Comparison of ENCODE assay signal across 1 cellular context in genomic region chr2:20182241-20182931, GRCh38.
TF ChIP-seq lines count a peak whose summit lies in the region.

No MANE protein-coding gene starts in this region.

TF ChIP-seq in K562, 482 proteins besides CTCF, POLR2A, EP300 and RAD21 (continued from another document and continues in another):
- TF ChIP-seq, protein P1, sequence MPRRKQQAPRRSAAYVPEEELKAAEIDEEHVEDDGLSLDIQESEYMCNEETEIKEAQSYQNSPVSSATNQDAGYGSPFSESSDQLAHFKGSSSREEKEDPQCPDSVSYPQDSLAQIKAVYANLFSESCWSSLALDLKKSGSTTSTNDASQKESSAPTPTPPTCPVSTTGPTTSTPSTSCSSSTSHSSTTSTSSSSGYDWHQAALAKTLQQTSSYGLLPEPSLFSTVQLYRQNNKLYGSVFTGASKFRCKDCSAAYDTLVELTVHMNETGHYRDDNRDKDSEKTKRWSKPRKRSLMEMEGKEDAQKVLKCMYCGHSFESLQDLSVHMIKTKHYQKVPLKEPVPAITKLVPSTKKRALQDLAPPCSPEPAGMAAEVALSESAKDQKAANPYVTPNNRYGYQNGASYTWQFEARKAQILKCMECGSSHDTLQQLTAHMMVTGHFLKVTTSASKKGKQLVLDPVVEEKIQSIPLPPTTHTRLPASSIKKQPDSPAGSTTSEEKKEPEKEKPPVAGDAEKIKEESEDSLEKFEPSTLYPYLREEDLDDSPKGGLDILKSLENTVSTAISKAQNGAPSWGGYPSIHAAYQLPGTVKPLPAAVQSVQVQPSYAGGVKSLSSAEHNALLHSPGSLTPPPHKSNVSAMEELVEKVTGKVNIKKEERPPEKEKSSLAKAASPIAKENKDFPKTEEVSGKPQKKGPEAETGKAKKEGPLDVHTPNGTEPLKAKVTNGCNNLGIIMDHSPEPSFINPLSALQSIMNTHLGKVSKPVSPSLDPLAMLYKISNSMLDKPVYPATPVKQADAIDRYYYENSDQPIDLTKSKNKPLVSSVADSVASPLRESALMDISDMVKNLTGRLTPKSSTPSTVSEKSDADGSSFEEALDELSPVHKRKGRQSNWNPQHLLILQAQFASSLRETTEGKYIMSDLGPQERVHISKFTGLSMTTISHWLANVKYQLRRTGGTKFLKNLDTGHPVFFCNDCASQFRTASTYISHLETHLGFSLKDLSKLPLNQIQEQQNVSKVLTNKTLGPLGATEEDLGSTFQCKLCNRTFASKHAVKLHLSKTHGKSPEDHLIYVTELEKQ (CRISPR knock-in tag; IDR thresholded peaks at IDR 0.05): no peak
- TF ChIP-seq MTA3 (IDR thresholded peaks at IDR 0.05; ENCODE audit: borderline replicate concordance) (0 out of 2 replicates have a peak, but pooled peaks have one; percentile 46), MYBL2 (IDR thresholded peaks at IDR 0.05; ENCODE audit: low read depth) (no peak), MYBL2 (CRISPR knock-in tag; IDR thresholded peaks at IDR 0.05; ENCODE audit: borderline replicate concordance) (no peak), ZBTB5 (IDR thresholded peaks at IDR 0.05) (no peak), ILF3 (IDR thresholded peaks at IDR 0.05; ENCODE audit: borderline replicate concordance) (no peak), ZNF316 (IDR thresholded peaks at IDR 0.05) (peak; percentile 76), ARID2 (IDR thresholded peaks at IDR 0.05) (no peak), KDM2B (CRISPR knock-in tag; IDR thresholded peaks at IDR 0.05) (no peak), KDM5B (IDR thresholded peaks at IDR 0.05; ENCODE audit: insufficient replicate concordance, low read depth, low read length) (peak; percentile 34), FOSL1 (tag; conservative IDR thresholded peaks at IDR 0.05) (peak; percentile 93), ZNF830 (CRISPR knock-in tag; IDR thresholded peaks at IDR 0.05) (no peak), TRIM28 (IDR thresholded peaks at IDR 0.05) (no peak), TEAD1 (CRISPR knock-in tag; IDR thresholded peaks at IDR 0.05) (no peak), ZNF586 (CRISPR knock-in tag; conservative IDR thresholded peaks at IDR 0.05) (no peak), ZBTB2 (IDR thresholded peaks at IDR 0.05) (no peak), ZNF699 (CRISPR knock-in tag; IDR thresholded peaks at IDR 0.05; ENCODE audit: insufficient replicate concordance) (no peak), ZNF431 (CRISPR knock-in tag; IDR thresholded peaks at IDR 0.05) (no peak), ZNF764 (CRISPR knock-in tag; IDR thresholded peaks at IDR 0.05; ENCODE audit: low read depth) (no peak), XRCC3 (IDR thresholded peaks at IDR 0.05) (no peak), FOXJ3 (CRISPR knock-in tag; IDR thresholded peaks at IDR 0.05) (no peak), RBM25 (IDR thresholded peaks at IDR 0.05; ENCODE audit: low read depth, low read length, severe bottlenecking) (no peak), ETV5 (CRISPR knock-in tag; IDR thresholded peaks at IDR 0.05; ENCODE audit: low read depth) (no peak), NR2F6 (CRISPR knock-in tag; IDR thresholded peaks at IDR 0.05) (no peak), HNRNPH1 (optimal IDR thresholded peaks at IDR 0.05; ENCODE audit: low read depth, low read length) (no peak), ZNF589 (CRISPR knock-in tag; IDR thresholded peaks at IDR 0.05; ENCODE audit: low read depth) (no peak), BHLHE40 (IDR thresholded peaks at IDR 0.05; ENCODE audit: low read length) (peak; percentile 69), PTBP1 (IDR thresholded peaks at IDR 0.05; ENCODE audit: low read depth, low read length) (no peak), FOXJ2 (tag; IDR thresholded peaks at IDR 0.05) (0 out of 2 replicates have a peak, but pooled peaks have one; percentile 53), BACH1 (tag; IDR thresholded peaks at IDR 0.05) (0 out of 2 replicates have a peak, but pooled peaks have one; percentile 40), JUN (IDR thresholded peaks at IDR 0.05; ENCODE audit: borderline replicate concordance, low read depth, low read length) (0 out of 2 replicates have a peak, but pooled peaks have one; percentile 48), JUN (CRISPR knock-in tag; IDR thresholded peaks at IDR 0.05; ENCODE audit: borderline replicate concordance) (no peak), MCM5 (IDR thresholded peaks at IDR 0.05; ENCODE audit: low read depth) (no peak), SMARCA4 (IDR thresholded peaks at IDR 0.05) (peak; percentile 51; the same call in 1 of the 2 replicates), NRF1 (conservative IDR thresholded peaks at IDR 0.05 in 1 of 2, IDR thresholded peaks at IDR 0.05 in 1 of 2) (peak; percentile 66 to 72), ZZZ3 (IDR thresholded peaks at IDR 0.05) (no peak), PHB2 (IDR thresholded peaks at IDR 0.05; ENCODE audit: low read depth) (no peak), ZNF583 (CRISPR knock-in tag; IDR thresholded peaks at IDR 0.05) (no peak), SUPT5H (IDR thresholded peaks at IDR 0.05) (no peak), LCOR (CRISPR knock-in tag; IDR thresholded peaks at IDR 0.05) (peak; percentile 27; the same call in 1 of the 2 replicates), ZFP91 (CRISPR knock-in tag; IDR thresholded peaks at IDR 0.05) (no peak), RBBP5 (IDR thresholded peaks at IDR 0.05; ENCODE audit: borderline replicate concordance, insufficient read depth, low read length, poor library complexity, severe bottlenecking) (no peak), ZNF778 (CRISPR knock-in tag; IDR thresholded peaks at IDR 0.05) (no peak), ZEB2 (IDR thresholded peaks at IDR 0.05) (0 out of 2 replicates have a peak, but pooled peaks have one; percentile 51), SFPQ (IDR thresholded peaks at IDR 0.05; ENCODE audit: low read depth, low read length) (no peak), HMGN3 (IDR thresholded peaks at IDR 0.05; ENCODE audit: borderline replicate concordance, extremely low read depth, insufficient read length, low read depth, low read length) (no peak), TBL1XR1 (IDR thresholded peaks at IDR 0.05; ENCODE audit: low read length in 2 of 2) (no peak), BDP1 (IDR thresholded peaks at IDR 0.05; ENCODE audit: insufficient read depth, insufficient read length) (no peak), POLR2AphosphoS2 (IDR thresholded peaks at IDR 0.05; ENCODE audit: low read length) (no peak), SMARCA5 (IDR thresholded peaks at IDR 0.05) (no peak)
- TF ChIP-seq, protein P2, sequence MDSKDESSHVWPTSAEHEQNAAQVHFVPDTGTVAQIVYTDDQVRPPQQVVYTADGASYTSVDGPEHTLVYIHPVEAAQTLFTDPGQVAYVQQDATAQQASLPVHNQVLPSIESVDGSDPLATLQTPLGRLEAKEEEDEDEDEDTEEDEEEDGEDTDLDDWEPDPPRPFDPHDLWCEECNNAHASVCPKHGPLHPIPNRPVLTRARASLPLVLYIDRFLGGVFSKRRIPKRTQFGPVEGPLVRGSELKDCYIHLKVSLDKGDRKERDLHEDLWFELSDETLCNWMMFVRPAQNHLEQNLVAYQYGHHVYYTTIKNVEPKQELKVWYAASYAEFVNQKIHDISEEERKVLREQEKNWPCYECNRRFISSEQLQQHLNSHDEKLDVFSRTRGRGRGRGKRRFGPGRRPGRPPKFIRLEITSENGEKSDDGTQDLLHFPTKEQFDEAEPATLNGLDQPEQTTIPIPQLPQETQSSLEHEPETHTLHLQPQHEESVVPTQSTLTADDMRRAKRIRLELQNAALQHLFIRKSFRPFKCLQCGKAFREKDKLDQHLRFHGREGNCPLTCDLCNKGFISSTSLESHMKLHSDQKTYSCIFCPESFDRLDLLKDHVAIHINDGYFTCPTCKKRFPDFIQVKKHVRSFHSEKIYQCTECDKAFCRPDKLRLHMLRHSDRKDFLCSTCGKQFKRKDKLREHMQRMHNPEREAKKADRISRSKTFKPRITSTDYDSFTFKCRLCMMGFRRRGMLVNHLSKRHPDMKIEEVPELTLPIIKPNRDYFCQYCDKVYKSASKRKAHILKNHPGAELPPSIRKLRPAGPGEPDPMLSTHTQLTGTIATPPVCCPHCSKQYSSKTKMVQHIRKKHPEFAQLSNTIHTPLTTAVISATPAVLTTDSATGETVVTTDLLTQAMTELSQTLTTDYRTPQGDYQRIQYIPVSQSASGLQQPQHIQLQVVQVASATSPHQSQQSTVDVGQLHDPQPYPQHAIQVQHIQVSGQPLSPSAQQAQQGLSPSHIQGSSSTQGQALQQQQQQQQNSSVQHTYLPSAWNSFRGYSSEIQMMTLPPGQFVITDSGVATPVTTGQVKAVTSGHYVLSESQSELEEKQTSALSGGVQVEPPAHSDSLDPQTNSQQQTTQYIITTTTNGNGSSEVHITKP (IDR thresholded peaks at IDR 0.05; ENCODE audit: partially characterized antibody): peak; percentile 53
- TF ChIP-seq, protein P3, sequence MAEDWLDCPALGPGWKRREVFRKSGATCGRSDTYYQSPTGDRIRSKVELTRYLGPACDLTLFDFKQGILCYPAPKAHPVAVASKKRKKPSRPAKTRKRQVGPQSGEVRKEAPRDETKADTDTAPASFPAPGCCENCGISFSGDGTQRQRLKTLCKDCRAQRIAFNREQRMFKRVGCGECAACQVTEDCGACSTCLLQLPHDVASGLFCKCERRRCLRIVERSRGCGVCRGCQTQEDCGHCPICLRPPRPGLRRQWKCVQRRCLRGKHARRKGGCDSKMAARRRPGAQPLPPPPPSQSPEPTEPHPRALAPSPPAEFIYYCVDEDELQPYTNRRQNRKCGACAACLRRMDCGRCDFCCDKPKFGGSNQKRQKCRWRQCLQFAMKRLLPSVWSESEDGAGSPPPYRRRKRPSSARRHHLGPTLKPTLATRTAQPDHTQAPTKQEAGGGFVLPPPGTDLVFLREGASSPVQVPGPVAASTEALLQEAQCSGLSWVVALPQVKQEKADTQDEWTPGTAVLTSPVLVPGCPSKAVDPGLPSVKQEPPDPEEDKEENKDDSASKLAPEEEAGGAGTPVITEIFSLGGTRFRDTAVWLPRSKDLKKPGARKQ (CRISPR knock-in tag; IDR thresholded peaks at IDR 0.05): peak; percentile 58; the same call in 1 of the 2 replicates
- TF ChIP-seq, protein P4, sequence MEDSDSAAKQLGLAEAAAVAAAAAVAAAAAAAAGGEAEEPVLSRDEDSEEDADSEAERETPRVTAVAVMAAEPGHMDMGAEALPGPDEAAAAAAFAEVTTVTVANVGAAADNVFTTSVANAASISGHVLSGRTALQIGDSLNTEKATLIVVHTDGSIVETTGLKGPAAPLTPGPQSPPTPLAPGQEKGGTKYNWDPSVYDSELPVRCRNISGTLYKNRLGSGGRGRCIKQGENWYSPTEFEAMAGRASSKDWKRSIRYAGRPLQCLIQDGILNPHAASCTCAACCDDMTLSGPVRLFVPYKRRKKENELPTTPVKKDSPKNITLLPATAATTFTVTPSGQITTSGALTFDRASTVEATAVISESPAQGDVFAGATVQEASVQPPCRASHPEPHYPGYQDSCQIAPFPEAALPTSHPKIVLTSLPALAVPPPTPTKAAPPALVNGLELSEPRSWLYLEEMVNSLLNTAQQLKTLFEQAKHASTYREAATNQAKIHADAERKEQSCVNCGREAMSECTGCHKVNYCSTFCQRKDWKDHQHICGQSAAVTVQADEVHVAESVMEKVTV (CRISPR knock-in tag; IDR thresholded peaks at IDR 0.05): no peak
